ENCODE assay signal across 1 cellular context in the genomic region with DNA sequence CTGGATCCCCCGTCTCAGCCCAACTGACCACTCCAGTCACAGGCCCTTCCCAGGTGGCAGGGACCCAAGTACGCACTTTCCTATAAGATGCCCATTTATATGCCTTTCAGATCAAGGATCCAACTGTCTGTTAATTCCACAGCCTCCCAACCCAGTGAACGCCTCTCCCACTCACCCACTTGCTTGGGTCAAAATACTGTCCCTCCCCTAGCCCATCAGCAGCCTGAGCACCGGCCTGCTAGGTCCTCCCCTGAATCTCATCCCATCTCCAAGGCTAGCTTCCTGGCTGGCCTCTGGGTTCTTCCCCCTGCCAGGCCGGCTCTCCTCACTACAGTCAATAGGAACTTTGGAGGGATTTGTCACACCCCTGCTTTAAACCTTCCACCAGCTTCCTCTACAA.
A peak's percentile ranks its signal among the peaks of the same experiment; 100 is the strongest.
TF ChIP-seq lines count a peak whose summit lies in the region.

No MANE protein-coding gene starts in this region.

TF ChIP-seq in K562, 482 proteins besides CTCF, POLR2A, EP300 and RAD21 (continues in another document):
- TF ChIP-seq SOX6 (IDR thresholded peaks at IDR 0.05) (no peak), PCBP1 (IDR thresholded peaks at IDR 0.05; ENCODE audit: low read depth, low read length, poor library complexity, severe bottlenecking) (no peak), POLR2G (IDR thresholded peaks at IDR 0.05; ENCODE audit: low read depth, low read length) (peak; percentile 42; the same call in 1 of the 2 replicates), ZNF507 (tag; conservative IDR thresholded peaks at IDR 0.05) (no peak), POLR2B (IDR thresholded peaks at IDR 0.05; ENCODE audit: low read depth, partially characterized antibody) (no peak), POLR2AphosphoS2 (IDR thresholded peaks at IDR 0.05; ENCODE audit: low read length) (no peak), STAG1 (CRISPR knock-in tag; IDR thresholded peaks at IDR 0.05; ENCODE audit: borderline replicate concordance) (no peak), ZNF57 (CRISPR knock-in tag; IDR thresholded peaks at IDR 0.05) (no peak), ZNF12 (CRISPR knock-in tag; IDR thresholded peaks at IDR 0.05) (0 out of 2 replicates have a peak, but pooled peaks have one; percentile 49), ETS2 (tag; IDR thresholded peaks at IDR 0.05; ENCODE audit: borderline replicate concordance, poor library complexity, severe bottlenecking) (no peak), CBX3 (IDR thresholded peaks at IDR 0.05; ENCODE audit: borderline replicate concordance in 1 of 2, low read length in 2 of 2) (no peak), JUND (IDR thresholded peaks at IDR 0.05; ENCODE audit: borderline replicate concordance, low read depth, low read length) (no peak), JUND (tag; IDR thresholded peaks at IDR 0.05; ENCODE audit: borderline replicate concordance, low read depth, low read length) (no peak), HOXB6 (CRISPR knock-in tag; IDR thresholded peaks at IDR 0.05; ENCODE audit: borderline replicate concordance) (no peak), SRF (CRISPR knock-in tag; IDR thresholded peaks at IDR 0.05) (no peak), NCOA2 (IDR thresholded peaks at IDR 0.05; ENCODE audit: partially characterized antibody in 2 of 2) (no peak), SNRNP70 (optimal IDR thresholded peaks at IDR 0.05; ENCODE audit: low read depth, low read length) (no peak), ETV5 (CRISPR knock-in tag; IDR thresholded peaks at IDR 0.05; ENCODE audit: low read depth) (peak; percentile 30; the same call in 1 of the 2 replicates), SMARCE1 (IDR thresholded peaks at IDR 0.05) (no peak), ZNF583 (CRISPR knock-in tag; IDR thresholded peaks at IDR 0.05) (no peak), ZNF551 (CRISPR knock-in tag; IDR thresholded peaks at IDR 0.05) (no peak), POLR2AphosphoS5 (IDR thresholded peaks at IDR 0.05; ENCODE audit: control insufficient read depth, insufficient read depth, low read depth, low read length) (peak; percentile 17; the same call in 1 of the 2 replicates), CHD2 (IDR thresholded peaks at IDR 0.05; ENCODE audit: low read depth, low read length) (no peak), EP400 (IDR thresholded peaks at IDR 0.05) (no peak), GATAD2A (IDR thresholded peaks at IDR 0.05) (no peak), RBFOX2 (IDR thresholded peaks at IDR 0.05; ENCODE audit: low read depth, low read length) (peak; percentile 74), HNRNPUL1 (IDR thresholded peaks at IDR 0.05; ENCODE audit: low read length) (0 out of 2 replicates have a peak, but pooled peaks have one; percentile 21), CBX1 (IDR thresholded peaks at IDR 0.05; ENCODE audit: low read depth) (no peak), MAZ (CRISPR knock-in tag; conservative IDR thresholded peaks at IDR 0.05 in 1 of 2, IDR thresholded peaks at IDR 0.05 in 1 of 2) (no peak)
- TF ChIP-seq, protein P1, sequence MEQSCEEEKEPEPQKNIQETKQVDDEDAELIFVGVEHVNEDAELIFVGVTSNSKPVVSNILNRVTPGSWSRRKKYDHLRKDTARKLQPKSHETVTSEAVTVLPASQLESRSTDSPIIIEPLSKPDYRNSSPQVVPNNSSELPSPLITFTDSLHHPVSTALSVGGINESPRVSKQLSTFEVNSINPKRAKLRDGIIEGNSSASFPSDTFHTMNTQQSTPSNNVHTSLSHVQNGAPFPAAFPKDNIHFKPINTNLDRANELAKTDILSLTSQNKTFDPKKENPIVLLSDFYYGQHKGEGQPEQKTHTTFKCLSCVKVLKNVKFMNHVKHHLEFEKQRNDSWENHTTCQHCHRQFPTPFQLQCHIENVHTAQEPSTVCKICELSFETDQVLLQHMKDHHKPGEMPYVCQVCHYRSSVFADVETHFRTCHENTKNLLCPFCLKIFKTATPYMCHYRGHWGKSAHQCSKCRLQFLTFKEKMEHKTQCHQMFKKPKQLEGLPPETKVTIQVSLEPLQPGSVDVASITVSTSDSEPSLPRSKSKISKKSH (CRISPR knock-in tag; IDR thresholded peaks at IDR 0.05): no peak
- TF ChIP-seq, protein P2, sequence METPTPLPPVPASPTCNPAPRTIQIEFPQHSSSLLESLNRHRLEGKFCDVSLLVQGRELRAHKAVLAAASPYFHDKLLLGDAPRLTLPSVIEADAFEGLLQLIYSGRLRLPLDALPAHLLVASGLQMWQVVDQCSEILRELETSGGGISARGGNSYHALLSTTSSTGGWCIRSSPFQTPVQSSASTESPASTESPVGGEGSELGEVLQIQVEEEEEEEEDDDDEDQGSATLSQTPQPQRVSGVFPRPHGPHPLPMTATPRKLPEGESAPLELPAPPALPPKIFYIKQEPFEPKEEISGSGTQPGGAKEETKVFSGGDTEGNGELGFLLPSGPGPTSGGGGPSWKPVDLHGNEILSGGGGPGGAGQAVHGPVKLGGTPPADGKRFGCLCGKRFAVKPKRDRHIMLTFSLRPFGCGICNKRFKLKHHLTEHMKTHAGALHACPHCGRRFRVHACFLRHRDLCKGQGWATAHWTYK (CRISPR knock-in tag; IDR thresholded peaks at IDR 0.05): no peak
- TF ChIP-seq, protein P3, sequence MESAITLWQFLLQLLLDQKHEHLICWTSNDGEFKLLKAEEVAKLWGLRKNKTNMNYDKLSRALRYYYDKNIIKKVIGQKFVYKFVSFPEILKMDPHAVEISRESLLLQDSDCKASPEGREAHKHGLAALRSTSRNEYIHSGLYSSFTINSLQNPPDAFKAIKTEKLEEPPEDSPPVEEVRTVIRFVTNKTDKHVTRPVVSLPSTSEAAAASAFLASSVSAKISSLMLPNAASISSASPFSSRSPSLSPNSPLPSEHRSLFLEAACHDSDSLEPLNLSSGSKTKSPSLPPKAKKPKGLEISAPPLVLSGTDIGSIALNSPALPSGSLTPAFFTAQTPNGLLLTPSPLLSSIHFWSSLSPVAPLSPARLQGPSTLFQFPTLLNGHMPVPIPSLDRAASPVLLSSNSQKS (CRISPR knock-in tag; IDR thresholded peaks at IDR 0.05): no peak
- TF ChIP-seq, protein P4, sequence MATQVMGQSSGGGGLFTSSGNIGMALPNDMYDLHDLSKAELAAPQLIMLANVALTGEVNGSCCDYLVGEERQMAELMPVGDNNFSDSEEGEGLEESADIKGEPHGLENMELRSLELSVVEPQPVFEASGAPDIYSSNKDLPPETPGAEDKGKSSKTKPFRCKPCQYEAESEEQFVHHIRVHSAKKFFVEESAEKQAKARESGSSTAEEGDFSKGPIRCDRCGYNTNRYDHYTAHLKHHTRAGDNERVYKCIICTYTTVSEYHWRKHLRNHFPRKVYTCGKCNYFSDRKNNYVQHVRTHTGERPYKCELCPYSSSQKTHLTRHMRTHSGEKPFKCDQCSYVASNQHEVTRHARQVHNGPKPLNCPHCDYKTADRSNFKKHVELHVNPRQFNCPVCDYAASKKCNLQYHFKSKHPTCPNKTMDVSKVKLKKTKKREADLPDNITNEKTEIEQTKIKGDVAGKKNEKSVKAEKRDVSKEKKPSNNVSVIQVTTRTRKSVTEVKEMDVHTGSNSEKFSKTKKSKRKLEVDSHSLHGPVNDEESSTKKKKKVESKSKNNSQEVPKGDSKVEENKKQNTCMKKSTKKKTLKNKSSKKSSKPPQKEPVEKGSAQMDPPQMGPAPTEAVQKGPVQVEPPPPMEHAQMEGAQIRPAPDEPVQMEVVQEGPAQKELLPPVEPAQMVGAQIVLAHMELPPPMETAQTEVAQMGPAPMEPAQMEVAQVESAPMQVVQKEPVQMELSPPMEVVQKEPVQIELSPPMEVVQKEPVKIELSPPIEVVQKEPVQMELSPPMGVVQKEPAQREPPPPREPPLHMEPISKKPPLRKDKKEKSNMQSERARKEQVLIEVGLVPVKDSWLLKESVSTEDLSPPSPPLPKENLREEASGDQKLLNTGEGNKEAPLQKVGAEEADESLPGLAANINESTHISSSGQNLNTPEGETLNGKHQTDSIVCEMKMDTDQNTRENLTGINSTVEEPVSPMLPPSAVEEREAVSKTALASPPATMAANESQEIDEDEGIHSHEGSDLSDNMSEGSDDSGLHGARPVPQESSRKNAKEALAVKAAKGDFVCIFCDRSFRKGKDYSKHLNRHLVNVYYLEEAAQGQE (CRISPR knock-in tag; IDR thresholded peaks at IDR 0.05; ENCODE audit: low read depth): no peak
- TF ChIP-seq, protein P5, sequence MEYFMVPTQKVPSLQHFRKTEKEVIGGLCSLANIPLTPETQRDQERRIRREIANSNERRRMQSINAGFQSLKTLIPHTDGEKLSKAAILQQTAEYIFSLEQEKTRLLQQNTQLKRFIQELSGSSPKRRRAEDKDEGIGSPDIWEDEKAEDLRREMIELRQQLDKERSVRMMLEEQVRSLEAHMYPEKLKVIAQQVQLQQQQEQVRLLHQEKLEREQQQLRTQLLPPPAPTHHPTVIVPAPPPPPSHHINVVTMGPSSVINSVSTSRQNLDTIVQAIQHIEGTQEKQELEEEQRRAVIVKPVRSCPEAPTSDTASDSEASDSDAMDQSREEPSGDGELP (CRISPR knock-in tag; IDR thresholded peaks at IDR 0.05; ENCODE audit: borderline replicate concordance): 0 out of 2 replicates have a peak, but pooled peaks have one; percentile 9
- TF ChIP-seq, protein P6, sequence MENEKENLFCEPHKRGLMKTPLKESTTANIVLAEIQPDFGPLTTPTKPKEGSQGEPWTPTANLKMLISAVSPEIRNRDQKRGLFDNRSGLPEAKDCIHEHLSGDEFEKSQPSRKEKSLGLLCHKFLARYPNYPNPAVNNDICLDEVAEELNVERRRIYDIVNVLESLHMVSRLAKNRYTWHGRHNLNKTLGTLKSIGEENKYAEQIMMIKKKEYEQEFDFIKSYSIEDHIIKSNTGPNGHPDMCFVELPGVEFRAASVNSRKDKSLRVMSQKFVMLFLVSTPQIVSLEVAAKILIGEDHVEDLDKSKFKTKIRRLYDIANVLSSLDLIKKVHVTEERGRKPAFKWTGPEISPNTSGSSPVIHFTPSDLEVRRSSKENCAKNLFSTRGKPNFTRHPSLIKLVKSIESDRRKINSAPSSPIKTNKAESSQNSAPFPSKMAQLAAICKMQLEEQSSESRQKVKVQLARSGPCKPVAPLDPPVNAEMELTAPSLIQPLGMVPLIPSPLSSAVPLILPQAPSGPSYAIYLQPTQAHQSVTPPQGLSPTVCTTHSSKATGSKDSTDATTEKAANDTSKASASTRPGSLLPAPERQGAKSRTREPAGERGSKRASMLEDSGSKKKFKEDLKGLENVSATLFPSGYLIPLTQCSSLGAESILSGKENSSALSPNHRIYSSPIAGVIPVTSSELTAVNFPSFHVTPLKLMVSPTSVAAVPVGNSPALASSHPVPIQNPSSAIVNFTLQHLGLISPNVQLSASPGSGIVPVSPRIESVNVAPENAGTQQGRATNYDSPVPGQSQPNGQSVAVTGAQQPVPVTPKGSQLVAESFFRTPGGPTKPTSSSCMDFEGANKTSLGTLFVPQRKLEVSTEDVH (IDR thresholded peaks at IDR 0.05; ENCODE audit: low read depth, partially characterized antibody): no peak
- TF ChIP-seq, protein P7, sequence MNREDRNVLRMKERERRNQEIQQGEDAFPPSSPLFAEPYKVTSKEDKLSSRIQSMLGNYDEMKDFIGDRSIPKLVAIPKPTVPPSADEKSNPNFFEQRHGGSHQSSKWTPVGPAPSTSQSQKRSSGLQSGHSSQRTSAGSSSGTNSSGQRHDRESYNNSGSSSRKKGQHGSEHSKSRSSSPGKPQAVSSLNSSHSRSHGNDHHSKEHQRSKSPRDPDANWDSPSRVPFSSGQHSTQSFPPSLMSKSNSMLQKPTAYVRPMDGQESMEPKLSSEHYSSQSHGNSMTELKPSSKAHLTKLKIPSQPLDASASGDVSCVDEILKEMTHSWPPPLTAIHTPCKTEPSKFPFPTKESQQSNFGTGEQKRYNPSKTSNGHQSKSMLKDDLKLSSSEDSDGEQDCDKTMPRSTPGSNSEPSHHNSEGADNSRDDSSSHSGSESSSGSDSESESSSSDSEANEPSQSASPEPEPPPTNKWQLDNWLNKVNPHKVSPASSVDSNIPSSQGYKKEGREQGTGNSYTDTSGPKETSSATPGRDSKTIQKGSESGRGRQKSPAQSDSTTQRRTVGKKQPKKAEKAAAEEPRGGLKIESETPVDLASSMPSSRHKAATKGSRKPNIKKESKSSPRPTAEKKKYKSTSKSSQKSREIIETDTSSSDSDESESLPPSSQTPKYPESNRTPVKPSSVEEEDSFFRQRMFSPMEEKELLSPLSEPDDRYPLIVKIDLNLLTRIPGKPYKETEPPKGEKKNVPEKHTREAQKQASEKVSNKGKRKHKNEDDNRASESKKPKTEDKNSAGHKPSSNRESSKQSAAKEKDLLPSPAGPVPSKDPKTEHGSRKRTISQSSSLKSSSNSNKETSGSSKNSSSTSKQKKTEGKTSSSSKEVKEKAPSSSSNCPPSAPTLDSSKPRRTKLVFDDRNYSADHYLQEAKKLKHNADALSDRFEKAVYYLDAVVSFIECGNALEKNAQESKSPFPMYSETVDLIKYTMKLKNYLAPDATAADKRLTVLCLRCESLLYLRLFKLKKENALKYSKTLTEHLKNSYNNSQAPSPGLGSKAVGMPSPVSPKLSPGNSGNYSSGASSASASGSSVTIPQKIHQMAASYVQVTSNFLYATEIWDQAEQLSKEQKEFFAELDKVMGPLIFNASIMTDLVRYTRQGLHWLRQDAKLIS (CRISPR knock-in tag; IDR thresholded peaks at IDR 0.05): 0 out of 2 replicates have a peak, but pooled peaks have one; percentile 77
- TF ChIP-seq, protein P8, sequence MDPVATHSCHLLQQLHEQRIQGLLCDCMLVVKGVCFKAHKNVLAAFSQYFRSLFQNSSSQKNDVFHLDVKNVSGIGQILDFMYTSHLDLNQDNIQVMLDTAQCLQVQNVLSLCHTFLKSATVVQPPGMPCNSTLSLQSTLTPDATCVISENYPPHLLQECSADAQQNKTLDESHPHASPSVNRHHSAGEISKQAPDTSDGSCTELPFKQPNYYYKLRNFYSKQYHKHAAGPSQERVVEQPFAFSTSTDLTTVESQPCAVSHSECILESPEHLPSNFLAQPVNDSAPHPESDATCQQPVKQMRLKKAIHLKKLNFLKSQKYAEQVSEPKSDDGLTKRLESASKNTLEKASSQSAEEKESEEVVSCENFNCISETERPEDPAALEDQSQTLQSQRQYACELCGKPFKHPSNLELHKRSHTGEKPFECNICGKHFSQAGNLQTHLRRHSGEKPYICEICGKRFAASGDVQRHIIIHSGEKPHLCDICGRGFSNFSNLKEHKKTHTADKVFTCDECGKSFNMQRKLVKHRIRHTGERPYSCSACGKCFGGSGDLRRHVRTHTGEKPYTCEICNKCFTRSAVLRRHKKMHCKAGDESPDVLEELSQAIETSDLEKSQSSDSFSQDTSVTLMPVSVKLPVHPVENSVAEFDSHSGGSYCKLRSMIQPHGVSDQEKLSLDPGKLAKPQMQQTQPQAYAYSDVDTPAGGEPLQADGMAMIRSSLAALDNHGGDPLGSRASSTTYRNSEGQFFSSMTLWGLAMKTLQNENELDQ (CRISPR knock-in tag; IDR thresholded peaks at IDR 0.05; ENCODE audit: borderline replicate concordance): no peak
